8 cellular contexts compared by ENCODE assay signal in the genomic region with DNA sequence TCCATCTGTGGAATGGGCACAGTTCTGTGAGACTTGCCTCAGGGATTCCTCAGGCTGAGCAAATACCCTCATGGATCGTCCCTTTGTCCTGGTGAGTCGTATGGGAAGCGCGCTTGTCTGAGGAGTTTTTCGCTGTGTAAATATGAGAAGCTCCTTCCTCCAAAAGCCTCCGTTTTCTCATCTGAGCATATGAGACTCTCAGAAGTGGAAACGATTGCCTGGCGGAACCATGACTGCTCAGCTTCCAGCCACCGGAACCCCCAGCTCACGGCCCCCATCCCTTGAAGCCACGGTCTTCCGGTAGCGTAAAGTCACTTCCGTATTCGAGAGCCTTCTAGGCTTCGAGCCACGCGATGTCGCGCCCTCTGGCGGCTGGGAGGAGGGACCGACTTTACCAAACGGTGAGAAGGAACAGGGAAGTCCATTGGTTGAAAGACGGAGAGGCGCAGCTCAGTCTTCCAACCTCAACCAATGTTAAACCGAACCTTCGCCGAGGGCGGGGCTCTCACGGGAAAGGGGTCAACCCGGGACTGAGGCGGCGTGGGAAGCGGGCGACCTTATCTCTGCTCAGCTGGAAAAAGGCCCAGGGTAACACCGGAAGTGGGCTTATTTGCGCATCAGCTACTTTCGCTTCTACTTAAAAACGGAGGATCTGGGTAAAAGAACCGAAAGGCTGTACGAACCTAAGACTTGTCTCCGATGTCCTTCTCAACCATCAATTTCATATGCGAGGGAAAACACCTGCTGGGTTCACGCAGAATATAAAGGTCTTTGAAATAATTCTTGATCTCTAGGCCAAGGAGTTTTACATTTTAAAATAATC.
DNase-seq lines count a peak whose midpoint lies in the region; ATAC-seq and TF ChIP-seq lines count a peak whose summit lies in the region.

No MANE protein-coding gene starts in this region.

- H3K4me3 Mint-ChIP-seq in activated T-cell treated with anti-CD3 and anti-CD28 coated beads, Interleukin-2, amount 50 U/mL, for 24 hours, result peak overlapping the region; percentile 96

- no peaks in the 10 kb centered on the region for H3K27me3 ChIP-seq in mucosa of rectum (ENCODE audit: control insufficient read depth in 2 of 2, insufficient read depth in 2 of 2, low read length in 2 of 2)

- TF ChIP-seq POLR2A in erythroblast (IDR thresholded peaks at IDR 0.05; ENCODE audit: low read length), result peak; percentile 93

- DNase-seq in DMS53 treated with DMSO at 0.1 percent for 48 hours (lab: John Stamatoyannopoulos, UW; ENCODE audit: unreplicated experiment) (peak; percentile 96), OCI-M2 (lab: John Stamatoyannopoulos, UW; ENCODE audit: unreplicated experiment) (peak; percentile 70), erythroblast (lab: John Stamatoyannopoulos, UW) (peak; percentile 99)
- DNase-seq in activated T-cell treated with anti-CD3 and anti-CD28 coated beads, Interleukin-2, amount 50 U/mL, for 24 hours, result peak; percentile 97
- peak; percentile 99 for DNase-seq in stimulated activated CD8-positive, alpha-beta memory T cell treated with anti-CD3 and anti-CD28 coated beads, Interleukin-4, amount 100 ng/mL, for 48 hours

- H3K9me3 Mint-ChIP-seq in activated T-cell treated with anti-CD3 and anti-CD28 coated beads, Interleukin-2, amount 50 U/mL, for 24 hours, result no peaks in the 10 kb centered on the region

- no peak; the same call in 1 of the 2 replicates for TF ChIP-seq RAD21 in Ishikawa (IDR thresholded peaks at IDR 0.05; ENCODE audit: low read depth)

- peak overlapping the region; percentile 96 to 98 for H3K4me3 ChIP-seq in mucosa of rectum (ENCODE audit: low read length in 2 of 2)

- peak overlapping the region; percentile 76 to 83 for H3K27ac ChIP-seq in mucosa of rectum (ENCODE audit: low read depth in 2 of 2, low read length in 2 of 2)

- peaks cover 45% of the 10 kb centered on the region for H3K4me1 Mint-ChIP-seq in activated T-cell treated with anti-CD3 and anti-CD28 coated beads, Interleukin-2, amount 50 U/mL, for 24 hours (ENCODE audit: low read depth)

- no peak for TF ChIP-seq EP300 in Ishikawa (IDR thresholded peaks at IDR 0.05; ENCODE audit: borderline replicate concordance)

- H3K9me3 ChIP-seq in mucosa of rectum (ENCODE audit: control insufficient read depth in 2 of 2, low read length in 2 of 2), result no peaks in the 10 kb centered on the region

- H3K27me3 Mint-ChIP-seq in activated T-cell treated with anti-CD3 and anti-CD28 coated beads, Interleukin-2, amount 50 U/mL, for 24 hours, result no peaks in the 10 kb centered on the region

- H3K36me3 Mint-ChIP-seq in activated T-cell treated with anti-CD3 and anti-CD28 coated beads, Interleukin-2, amount 50 U/mL, for 24 hours (ENCODE audit: low read depth), result peaks cover 26% of the 10 kb centered on the region

- H3K4me1 ChIP-seq in mucosa of rectum (ENCODE audit: control insufficient read depth in 2 of 2, insufficient read depth in 2 of 2, low read length in 2 of 2), result peaks cover 0 to 7% of the 10 kb centered on the region in 2 donors

- H3K36me3 ChIP-seq in mucosa of rectum (ENCODE audit: control insufficient read depth in 2 of 2, insufficient read depth in 2 of 2, low read length in 2 of 2), result no peaks in the 10 kb centered on the region

- peak overlapping the region; percentile 99 for H3K27ac Mint-ChIP-seq in activated T-cell treated with anti-CD3 and anti-CD28 coated beads, Interleukin-2, amount 50 U/mL, for 24 hours

- ATAC-seq in GM21576 (IDR thresholded peaks at IDR 0.05; ENCODE audit: unreplicated experiment), result peak; percentile 89

- H3K9ac ChIP-seq in mucosa of rectum (ENCODE audit: low read depth in 1 of 2, low read length in 2 of 2), result peak overlapping the region; percentile 89 to 92

TF ChIP-seq in Ishikawa, 13 proteins besides CTCF, POLR2A, EP300 and RAD21:
- TF ChIP-seq, protein P1, sequence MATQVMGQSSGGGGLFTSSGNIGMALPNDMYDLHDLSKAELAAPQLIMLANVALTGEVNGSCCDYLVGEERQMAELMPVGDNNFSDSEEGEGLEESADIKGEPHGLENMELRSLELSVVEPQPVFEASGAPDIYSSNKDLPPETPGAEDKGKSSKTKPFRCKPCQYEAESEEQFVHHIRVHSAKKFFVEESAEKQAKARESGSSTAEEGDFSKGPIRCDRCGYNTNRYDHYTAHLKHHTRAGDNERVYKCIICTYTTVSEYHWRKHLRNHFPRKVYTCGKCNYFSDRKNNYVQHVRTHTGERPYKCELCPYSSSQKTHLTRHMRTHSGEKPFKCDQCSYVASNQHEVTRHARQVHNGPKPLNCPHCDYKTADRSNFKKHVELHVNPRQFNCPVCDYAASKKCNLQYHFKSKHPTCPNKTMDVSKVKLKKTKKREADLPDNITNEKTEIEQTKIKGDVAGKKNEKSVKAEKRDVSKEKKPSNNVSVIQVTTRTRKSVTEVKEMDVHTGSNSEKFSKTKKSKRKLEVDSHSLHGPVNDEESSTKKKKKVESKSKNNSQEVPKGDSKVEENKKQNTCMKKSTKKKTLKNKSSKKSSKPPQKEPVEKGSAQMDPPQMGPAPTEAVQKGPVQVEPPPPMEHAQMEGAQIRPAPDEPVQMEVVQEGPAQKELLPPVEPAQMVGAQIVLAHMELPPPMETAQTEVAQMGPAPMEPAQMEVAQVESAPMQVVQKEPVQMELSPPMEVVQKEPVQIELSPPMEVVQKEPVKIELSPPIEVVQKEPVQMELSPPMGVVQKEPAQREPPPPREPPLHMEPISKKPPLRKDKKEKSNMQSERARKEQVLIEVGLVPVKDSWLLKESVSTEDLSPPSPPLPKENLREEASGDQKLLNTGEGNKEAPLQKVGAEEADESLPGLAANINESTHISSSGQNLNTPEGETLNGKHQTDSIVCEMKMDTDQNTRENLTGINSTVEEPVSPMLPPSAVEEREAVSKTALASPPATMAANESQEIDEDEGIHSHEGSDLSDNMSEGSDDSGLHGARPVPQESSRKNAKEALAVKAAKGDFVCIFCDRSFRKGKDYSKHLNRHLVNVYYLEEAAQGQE (IDR thresholded peaks at IDR 0.05; ENCODE audit: low read depth), result no peak
- TF ChIP-seq CREB1 (IDR thresholded peaks at IDR 0.05; ENCODE audit: low read depth), result 0 out of 2 replicates have a peak, but pooled peaks have one; percentile 56
- TF ChIP-seq YY1 (IDR thresholded peaks at IDR 0.05; ENCODE audit: low read depth), result peak; percentile 83
- TF ChIP-seq ZBTB7A (IDR thresholded peaks at IDR 0.05; ENCODE audit: low read depth), result no peak
- TF ChIP-seq NFIC (IDR thresholded peaks at IDR 0.05), result peak; percentile 43; the same call in 1 of the 2 replicates
- no peak for TF ChIP-seq FOXM1 (IDR thresholded peaks at IDR 0.05; ENCODE audit: borderline replicate concordance, low read depth)
- no peak for TF ChIP-seq EGR1 (IDR thresholded peaks at IDR 0.05)
- TF ChIP-seq TCF12 (IDR thresholded peaks at IDR 0.05; ENCODE audit: low read depth), result peak; percentile 86
- TF ChIP-seq CEBPB (IDR thresholded peaks at IDR 0.05), result no peak; the same call in 1 of the 2 replicates
- TF ChIP-seq TEAD4 (IDR thresholded peaks at IDR 0.05), result no peak; the same call in none of the 2 replicates
- TF ChIP-seq, protein P2, sequence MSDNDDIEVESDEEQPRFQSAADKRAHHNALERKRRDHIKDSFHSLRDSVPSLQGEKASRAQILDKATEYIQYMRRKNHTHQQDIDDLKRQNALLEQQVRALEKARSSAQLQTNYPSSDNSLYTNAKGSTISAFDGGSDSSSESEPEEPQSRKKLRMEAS (IDR thresholded peaks at IDR 0.05), result peak; percentile 98
- TF ChIP-seq TAF1 (IDR thresholded peaks at IDR 0.05; ENCODE audit: low read depth), result peak; percentile 83
- TF ChIP-seq, protein P3, sequence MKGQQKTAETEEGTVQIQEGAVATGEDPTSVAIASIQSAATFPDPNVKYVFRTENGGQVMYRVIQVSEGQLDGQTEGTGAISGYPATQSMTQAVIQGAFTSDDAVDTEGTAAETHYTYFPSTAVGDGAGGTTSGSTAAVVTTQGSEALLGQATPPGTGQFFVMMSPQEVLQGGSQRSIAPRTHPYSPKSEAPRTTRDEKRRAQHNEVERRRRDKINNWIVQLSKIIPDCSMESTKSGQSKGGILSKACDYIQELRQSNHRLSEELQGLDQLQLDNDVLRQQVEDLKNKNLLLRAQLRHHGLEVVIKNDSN (IDR thresholded peaks at IDR 0.05), result peak; percentile 43; the same call in 1 of the 2 replicates

Comparison
In these comparisons a context has a peak if more than half of its experiments do, and no peak if none do; other contexts are left out.
1. Peak in every context shown above with its lines: DNase-seq, ATAC-seq, H3K4me3 ChIP-seq and H3K27ac ChIP-seq.